2 cellular contexts compared by ENCODE assay signal in the genomic region with DNA sequence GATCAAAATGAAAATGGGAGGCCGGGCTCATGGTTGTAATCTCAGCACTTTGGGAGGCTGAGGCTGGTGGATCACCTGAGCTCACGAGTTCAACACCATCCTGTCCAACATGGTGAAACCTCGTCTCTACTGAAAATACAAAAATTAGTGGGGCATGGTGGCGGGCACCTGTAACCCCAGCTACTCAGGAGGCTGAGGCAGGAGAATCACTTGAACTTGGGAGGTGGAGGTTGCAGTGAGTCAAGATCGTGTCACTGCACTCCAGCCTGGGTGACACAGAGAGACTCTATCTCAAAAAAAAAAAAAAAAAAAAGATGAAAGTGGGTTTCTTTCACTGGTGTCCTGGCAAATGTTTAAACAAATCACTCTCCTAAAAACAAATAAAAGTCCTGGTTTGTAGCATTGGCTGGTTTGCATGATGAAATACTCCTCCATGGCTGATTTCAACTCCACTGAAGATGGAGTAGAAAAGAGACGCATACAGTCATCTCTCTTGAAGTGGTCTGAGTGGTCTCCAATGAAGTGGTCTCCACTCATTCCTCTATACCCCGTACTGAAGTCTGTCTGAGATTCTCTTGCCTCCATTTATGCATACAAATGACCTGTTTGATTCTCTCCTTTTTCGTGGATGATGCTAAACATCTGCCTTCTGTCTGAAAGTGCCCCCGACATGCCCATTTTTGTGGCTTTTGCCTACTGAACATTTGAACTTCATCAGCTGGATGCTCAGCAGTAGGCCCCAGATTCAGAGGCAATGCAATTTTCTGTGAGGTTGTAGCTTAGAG.
TF ChIP-seq lines count a peak whose summit lies in the region.

No MANE protein-coding gene starts in this region.

TF ChIP-seq in WTC11, 78 proteins besides CTCF, POLR2A, EP300 and RAD21:
- TF ChIP-seq, protein P1, sequence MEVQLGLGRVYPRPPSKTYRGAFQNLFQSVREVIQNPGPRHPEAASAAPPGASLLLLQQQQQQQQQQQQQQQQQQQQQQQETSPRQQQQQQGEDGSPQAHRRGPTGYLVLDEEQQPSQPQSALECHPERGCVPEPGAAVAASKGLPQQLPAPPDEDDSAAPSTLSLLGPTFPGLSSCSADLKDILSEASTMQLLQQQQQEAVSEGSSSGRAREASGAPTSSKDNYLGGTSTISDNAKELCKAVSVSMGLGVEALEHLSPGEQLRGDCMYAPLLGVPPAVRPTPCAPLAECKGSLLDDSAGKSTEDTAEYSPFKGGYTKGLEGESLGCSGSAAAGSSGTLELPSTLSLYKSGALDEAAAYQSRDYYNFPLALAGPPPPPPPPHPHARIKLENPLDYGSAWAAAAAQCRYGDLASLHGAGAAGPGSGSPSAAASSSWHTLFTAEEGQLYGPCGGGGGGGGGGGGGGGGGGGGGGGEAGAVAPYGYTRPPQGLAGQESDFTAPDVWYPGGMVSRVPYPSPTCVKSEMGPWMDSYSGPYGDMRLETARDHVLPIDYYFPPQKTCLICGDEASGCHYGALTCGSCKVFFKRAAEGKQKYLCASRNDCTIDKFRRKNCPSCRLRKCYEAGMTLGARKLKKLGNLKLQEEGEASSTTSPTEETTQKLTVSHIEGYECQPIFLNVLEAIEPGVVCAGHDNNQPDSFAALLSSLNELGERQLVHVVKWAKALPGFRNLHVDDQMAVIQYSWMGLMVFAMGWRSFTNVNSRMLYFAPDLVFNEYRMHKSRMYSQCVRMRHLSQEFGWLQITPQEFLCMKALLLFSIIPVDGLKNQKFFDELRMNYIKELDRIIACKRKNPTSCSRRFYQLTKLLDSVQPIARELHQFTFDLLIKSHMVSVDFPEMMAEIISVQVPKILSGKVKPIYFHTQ (CRISPR knock-in tag; IDR thresholded peaks at IDR 0.05) = no peak
- TF ChIP-seq GABPB1 (CRISPR knock-in tag; IDR thresholded peaks at IDR 0.05) (peak; percentile 86), FOXK1 (CRISPR knock-in tag; IDR thresholded peaks at IDR 0.05) (no peak)

TF ChIP-seq in HepG2, 621 proteins besides CTCF, POLR2A, EP300 and RAD21 (continues in another document):
- TF ChIP-seq, protein P2, sequence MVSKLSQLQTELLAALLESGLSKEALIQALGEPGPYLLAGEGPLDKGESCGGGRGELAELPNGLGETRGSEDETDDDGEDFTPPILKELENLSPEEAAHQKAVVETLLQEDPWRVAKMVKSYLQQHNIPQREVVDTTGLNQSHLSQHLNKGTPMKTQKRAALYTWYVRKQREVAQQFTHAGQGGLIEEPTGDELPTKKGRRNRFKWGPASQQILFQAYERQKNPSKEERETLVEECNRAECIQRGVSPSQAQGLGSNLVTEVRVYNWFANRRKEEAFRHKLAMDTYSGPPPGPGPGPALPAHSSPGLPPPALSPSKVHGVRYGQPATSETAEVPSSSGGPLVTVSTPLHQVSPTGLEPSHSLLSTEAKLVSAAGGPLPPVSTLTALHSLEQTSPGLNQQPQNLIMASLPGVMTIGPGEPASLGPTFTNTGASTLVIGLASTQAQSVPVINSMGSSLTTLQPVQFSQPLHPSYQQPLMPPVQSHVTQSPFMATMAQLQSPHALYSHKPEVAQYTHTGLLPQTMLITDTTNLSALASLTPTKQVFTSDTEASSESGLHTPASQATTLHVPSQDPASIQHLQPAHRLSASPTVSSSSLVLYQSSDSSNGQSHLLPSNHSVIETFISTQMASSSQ (IDR thresholded peaks at IDR 0.05; ENCODE audit: low read depth) = peak; percentile 25; the same call in 1 of the 2 replicates
- TF ChIP-seq, protein P2 (CRISPR knock-in tag; IDR thresholded peaks at IDR 0.05; ENCODE audit: borderline replicate concordance) = no peak
- TF ChIP-seq, protein P3, sequence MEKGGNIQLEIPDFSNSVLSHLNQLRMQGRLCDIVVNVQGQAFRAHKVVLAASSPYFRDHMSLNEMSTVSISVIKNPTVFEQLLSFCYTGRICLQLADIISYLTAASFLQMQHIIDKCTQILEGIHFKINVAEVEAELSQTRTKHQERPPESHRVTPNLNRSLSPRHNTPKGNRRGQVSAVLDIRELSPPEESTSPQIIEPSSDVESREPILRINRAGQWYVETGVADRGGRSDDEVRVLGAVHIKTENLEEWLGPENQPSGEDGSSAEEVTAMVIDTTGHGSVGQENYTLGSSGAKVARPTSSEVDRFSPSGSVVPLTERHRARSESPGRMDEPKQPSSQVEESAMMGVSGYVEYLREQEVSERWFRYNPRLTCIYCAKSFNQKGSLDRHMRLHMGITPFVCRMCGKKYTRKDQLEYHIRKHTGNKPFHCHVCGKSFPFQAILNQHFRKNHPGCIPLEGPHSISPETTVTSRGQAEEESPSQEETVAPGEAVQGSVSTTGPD (CRISPR knock-in tag; IDR thresholded peaks at IDR 0.05) = peak; percentile 53; the same call in 1 of the 2 replicates
- TF ChIP-seq ZNF563 (CRISPR knock-in tag; IDR thresholded peaks at IDR 0.05) = no peak
- peak; percentile 15 for TF ChIP-seq SKI (IDR thresholded peaks at IDR 0.05; ENCODE audit: partially characterized antibody)
- peak; percentile 59; the same call in 1 of the 2 replicates for TF ChIP-seq CEBPB (IDR thresholded peaks at IDR 0.05; ENCODE audit: borderline replicate concordance, low read depth, low read length)
- TF ChIP-seq, protein P4, sequence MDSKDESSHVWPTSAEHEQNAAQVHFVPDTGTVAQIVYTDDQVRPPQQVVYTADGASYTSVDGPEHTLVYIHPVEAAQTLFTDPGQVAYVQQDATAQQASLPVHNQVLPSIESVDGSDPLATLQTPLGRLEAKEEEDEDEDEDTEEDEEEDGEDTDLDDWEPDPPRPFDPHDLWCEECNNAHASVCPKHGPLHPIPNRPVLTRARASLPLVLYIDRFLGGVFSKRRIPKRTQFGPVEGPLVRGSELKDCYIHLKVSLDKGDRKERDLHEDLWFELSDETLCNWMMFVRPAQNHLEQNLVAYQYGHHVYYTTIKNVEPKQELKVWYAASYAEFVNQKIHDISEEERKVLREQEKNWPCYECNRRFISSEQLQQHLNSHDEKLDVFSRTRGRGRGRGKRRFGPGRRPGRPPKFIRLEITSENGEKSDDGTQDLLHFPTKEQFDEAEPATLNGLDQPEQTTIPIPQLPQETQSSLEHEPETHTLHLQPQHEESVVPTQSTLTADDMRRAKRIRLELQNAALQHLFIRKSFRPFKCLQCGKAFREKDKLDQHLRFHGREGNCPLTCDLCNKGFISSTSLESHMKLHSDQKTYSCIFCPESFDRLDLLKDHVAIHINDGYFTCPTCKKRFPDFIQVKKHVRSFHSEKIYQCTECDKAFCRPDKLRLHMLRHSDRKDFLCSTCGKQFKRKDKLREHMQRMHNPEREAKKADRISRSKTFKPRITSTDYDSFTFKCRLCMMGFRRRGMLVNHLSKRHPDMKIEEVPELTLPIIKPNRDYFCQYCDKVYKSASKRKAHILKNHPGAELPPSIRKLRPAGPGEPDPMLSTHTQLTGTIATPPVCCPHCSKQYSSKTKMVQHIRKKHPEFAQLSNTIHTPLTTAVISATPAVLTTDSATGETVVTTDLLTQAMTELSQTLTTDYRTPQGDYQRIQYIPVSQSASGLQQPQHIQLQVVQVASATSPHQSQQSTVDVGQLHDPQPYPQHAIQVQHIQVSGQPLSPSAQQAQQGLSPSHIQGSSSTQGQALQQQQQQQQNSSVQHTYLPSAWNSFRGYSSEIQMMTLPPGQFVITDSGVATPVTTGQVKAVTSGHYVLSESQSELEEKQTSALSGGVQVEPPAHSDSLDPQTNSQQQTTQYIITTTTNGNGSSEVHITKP (CRISPR knock-in tag; IDR thresholded peaks at IDR 0.05; ENCODE audit: low read depth) = no peak
- TF ChIP-seq AKAP8 (CRISPR knock-in tag; IDR thresholded peaks at IDR 0.05) = 0 out of 2 replicates have a peak, but pooled peaks have one; percentile 37
- no peak for TF ChIP-seq SOX6 (IDR thresholded peaks at IDR 0.05)
- peak; percentile 39; the same call in 1 of the 2 replicates for TF ChIP-seq SOX6 (CRISPR knock-in tag; IDR thresholded peaks at IDR 0.05)
- TF ChIP-seq SOX13 (IDR thresholded peaks at IDR 0.05) = no peak
- 0 out of 4 replicates have a peak, but pooled peaks of 1 of the 2 experiments have one; percentile 10 for TF ChIP-seq SOX13 (CRISPR knock-in tag; conservative IDR thresholded peaks at IDR 0.05 in 1 of 2, IDR thresholded peaks at IDR 0.05 in 1 of 2)
- no peak for TF ChIP-seq SMARCC2 (IDR thresholded peaks at IDR 0.05)
- peak; percentile 20; the same call in 1 of the 2 replicates for TF ChIP-seq HMG20A (CRISPR knock-in tag; IDR thresholded peaks at IDR 0.05; ENCODE audit: borderline replicate concordance)
- peak; percentile 31; the same call in 1 of the 2 replicates for TF ChIP-seq RCOR2 (CRISPR knock-in tag; IDR thresholded peaks at IDR 0.05)
- TF ChIP-seq PRMT3 (CRISPR knock-in tag; IDR thresholded peaks at IDR 0.05; ENCODE audit: borderline replicate concordance, low read depth) = no peak
- 0 out of 2 replicates have a peak, but pooled peaks have one; percentile 26 for TF ChIP-seq MEF2D (CRISPR knock-in tag; IDR thresholded peaks at IDR 0.05)
- peak; percentile 69 for TF ChIP-seq ZNF460 (CRISPR knock-in tag; IDR thresholded peaks at IDR 0.05; ENCODE audit: borderline replicate concordance)
- TF ChIP-seq, protein P5, sequence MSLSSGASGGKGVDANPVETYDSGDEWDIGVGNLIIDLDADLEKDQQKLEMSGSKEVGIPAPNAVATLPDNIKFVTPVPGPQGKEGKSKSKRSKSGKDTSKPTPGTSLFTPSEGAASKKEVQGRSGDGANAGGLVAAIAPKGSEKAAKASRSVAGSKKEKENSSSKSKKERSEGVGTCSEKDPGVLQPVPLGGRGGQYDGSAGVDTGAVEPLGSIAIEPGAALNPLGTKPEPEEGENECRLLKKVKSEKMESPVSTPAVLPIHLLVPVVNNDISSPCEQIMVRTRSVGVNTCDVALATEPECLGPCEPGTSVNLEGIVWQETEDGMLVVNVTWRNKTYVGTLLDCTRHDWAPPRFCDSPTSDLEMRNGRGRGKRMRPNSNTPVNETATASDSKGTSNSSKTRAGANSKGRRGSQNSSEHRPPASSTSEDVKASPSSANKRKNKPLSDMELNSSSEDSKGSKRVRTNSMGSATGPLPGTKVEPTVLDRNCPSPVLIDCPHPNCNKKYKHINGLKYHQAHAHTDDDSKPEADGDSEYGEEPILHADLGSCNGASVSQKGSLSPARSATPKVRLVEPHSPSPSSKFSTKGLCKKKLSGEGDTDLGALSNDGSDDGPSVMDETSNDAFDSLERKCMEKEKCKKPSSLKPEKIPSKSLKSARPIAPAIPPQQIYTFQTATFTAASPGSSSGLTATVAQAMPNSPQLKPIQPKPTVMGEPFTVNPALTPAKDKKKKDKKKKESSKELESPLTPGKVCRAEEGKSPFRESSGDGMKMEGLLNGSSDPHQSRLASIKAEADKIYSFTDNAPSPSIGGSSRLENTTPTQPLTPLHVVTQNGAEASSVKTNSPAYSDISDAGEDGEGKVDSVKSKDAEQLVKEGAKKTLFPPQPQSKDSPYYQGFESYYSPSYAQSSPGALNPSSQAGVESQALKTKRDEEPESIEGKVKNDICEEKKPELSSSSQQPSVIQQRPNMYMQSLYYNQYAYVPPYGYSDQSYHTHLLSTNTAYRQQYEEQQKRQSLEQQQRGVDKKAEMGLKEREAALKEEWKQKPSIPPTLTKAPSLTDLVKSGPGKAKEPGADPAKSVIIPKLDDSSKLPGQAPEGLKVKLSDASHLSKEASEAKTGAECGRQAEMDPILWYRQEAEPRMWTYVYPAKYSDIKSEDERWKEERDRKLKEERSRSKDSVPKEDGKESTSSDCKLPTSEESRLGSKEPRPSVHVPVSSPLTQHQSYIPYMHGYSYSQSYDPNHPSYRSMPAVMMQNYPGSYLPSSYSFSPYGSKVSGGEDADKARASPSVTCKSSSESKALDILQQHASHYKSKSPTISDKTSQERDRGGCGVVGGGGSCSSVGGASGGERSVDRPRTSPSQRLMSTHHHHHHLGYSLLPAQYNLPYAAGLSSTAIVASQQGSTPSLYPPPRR (CRISPR knock-in tag; IDR thresholded peaks at IDR 0.05; ENCODE audit: borderline replicate concordance) = 0 out of 2 replicates have a peak, but pooled peaks have one; percentile 26
- peak; percentile 5; the same call in 1 of the 2 replicates for TF ChIP-seq FOXA3 (CRISPR knock-in tag; IDR thresholded peaks at IDR 0.05)
- TF ChIP-seq CEBPG (CRISPR knock-in tag; IDR thresholded peaks at IDR 0.05) = peak; percentile 65
- peak; percentile 40 for TF ChIP-seq RARA (CRISPR knock-in tag; IDR thresholded peaks at IDR 0.05)
- TF ChIP-seq ZMYM2 (CRISPR knock-in tag; IDR thresholded peaks at IDR 0.05) = 0 out of 2 replicates have a peak, but pooled peaks have one; percentile 31
- no peak for TF ChIP-seq ZNF772 (CRISPR knock-in tag; IDR thresholded peaks at IDR 0.05)
- TF ChIP-seq ZNF644 (CRISPR knock-in tag; IDR thresholded peaks at IDR 0.05; ENCODE audit: low read depth) = peak; percentile 54; the same call in 1 of the 2 replicates
- no peak for TF ChIP-seq STAG1 (CRISPR knock-in tag; IDR thresholded peaks at IDR 0.05)
- 0 out of 2 replicates have a peak, but pooled peaks have one; percentile 8 for TF ChIP-seq RXRB (CRISPR knock-in tag; IDR thresholded peaks at IDR 0.05; ENCODE audit: borderline replicate concordance)
- no peak for TF ChIP-seq ZFY (CRISPR knock-in tag; IDR thresholded peaks at IDR 0.05)
- TF ChIP-seq, protein P6, sequence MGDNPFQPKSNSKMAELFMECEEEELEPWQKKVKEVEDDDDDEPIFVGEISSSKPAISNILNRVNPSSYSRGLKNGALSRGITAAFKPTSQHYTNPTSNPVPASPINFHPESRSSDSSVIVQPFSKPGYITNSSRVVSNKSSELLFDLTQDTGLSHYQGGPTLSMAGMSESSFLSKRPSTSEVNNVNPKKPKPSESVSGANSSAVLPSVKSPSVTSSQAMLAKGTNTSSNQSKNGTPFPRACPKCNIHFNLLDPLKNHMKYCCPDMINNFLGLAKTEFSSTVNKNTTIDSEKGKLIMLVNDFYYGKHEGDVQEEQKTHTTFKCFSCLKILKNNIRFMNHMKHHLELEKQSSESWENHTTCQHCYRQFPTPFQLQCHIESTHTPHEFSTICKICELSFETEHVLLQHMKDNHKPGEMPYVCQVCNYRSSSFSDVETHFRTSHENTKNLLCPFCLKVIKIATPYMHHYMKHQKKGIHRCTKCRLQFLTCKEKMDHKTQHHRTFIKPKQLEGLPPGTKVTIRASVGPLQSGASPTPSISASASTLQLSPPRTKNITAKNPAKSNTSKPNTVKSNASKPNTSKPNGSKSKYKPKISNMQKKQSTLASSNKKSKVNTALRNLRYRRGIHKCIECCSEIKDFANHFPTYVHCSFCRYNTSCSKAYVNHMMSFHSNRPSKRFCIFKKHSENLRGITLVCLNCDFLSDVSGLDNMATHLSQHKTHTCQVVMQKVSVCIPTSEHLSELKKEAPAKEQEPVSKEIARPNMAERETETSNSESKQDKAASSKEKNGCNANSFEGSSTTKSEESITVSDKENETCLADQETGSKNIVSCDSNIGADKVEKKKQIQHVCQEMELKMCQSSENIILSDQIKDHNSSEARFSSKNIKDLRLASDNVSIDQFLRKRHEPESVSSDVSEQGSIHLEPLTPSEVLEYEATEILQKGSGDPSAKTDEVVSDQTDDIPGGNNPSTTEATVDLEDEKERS (CRISPR knock-in tag; IDR thresholded peaks at IDR 0.05) = peak; percentile 64; the same call in 1 of the 2 replicates
- TF ChIP-seq GATAD2A (CRISPR knock-in tag; IDR thresholded peaks at IDR 0.05) = peak; percentile 51; the same call in 1 of the 2 replicates
- 0 out of 2 replicates have a peak, but pooled peaks have one; percentile 22 for TF ChIP-seq HDAC2 (CRISPR knock-in tag; IDR thresholded peaks at IDR 0.05)
